In the genomic region with DNA sequence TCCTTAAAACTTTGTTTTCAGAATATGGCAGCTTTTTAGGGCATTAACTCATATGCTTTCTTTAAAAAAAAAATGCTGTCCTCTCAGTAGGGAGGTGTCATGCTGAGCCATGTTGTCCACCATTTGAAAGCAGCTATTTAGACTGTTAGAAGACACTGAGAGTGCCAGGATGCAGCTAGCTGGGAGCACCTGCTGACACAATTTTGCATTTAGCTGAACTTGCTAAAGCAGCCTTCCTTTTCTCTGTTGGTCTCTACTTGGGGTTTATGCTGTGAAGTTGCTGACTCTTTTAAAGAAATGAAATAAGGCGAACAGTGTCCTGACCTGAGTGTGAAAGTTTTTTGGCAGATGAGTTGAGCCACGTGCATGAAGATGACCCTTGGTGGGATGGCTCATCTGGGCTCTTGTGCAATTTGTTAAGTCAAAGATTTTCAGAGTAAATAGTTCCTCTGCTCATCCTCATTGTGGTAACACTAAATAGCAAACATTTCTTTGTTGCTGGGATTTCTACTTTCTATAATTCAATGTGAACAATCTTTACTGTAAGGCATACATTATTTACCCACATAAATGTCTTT, we compare ENCODE assay signal across 12 cellular contexts.
A peak's percentile ranks its signal among the peaks of the same experiment; 100 is the strongest.
DNase-seq lines count a peak whose midpoint lies in the region; TF ChIP-seq lines count a peak whose summit lies in the region.
"Had no signal": no experiment of that assay in that cellular context is flagged by ENCODE, and none has a peak within 500 bp of the region (broad histone marks: within the 10 kb centered on the region; RNA-seq: fewer than 3 reads in every experiment).

No MANE protein-coding gene starts in this region.

- H3K4me1 Mint-ChIP-seq in activated T-helper 1 cell treated with anti-CD3 and anti-CD28 coated beads, Interleukin-12 subunit alpha, Interleukin-12 subunit beta, Interleukin-2, Interleukin-4 antibody, amounts not matched to agents 30 ng/mL and 10 ng/mL and 1 ng/mL, durations not matched to agents 14 hours and 24 hours and 36 hours (ENCODE audit: low read depth) = no peaks in the 10 kb centered on the region

- TF ChIP-seq CTCF in KMS-11 (conservative IDR thresholded peaks at IDR 0.05; ENCODE audit: low read depth, low read length) = no peak
- no peak for TF ChIP-seq CTCF in astrocyte of the spinal cord (IDR thresholded peaks at IDR 0.05; ENCODE audit: low read depth, low read length)
- no peak for TF ChIP-seq CTCF in breast epithelium (IDR thresholded peaks at IDR 0.05)
- no peak for TF ChIP-seq CTCF in hepatocyte (IDR thresholded peaks at IDR 0.05; ENCODE audit: poor library complexity)
- TF ChIP-seq CTCF in smooth muscle cell (IDR thresholded peaks at IDR 0.05; ENCODE audit: borderline replicate concordance, insufficient read depth, poor library complexity, severe bottlenecking) = no peak

- in situ Hi-C loops in astrocyte of the spinal cord (cut with HindIII; ENCODE audit: low sequenced_read_pairs) = no loop called here

- no peaks in the 10 kb centered on the region for H3K9me2 ChIP-seq in hepatocyte (replicated peaks; ENCODE audit: insufficient read depth)
- H3K9me2 ChIP-seq: SK-N-SH had no signal

- no peak overlapping the region for H3K27ac Mint-ChIP-seq in activated T-helper 1 cell treated with anti-CD3 and anti-CD28 coated beads, Interleukin-12 subunit alpha, Interleukin-12 subunit beta, Interleukin-2, Interleukin-4 antibody, amounts not matched to agents 30 ng/mL and 10 ng/mL and 1 ng/mL, durations not matched to agents 14 hours and 24 hours and 36 hours

- H3K9ac ChIP-seq in KMS-11 (peak overlapping the region; percentile 17; the same call in 1 of the 2 replicates), smooth muscle cell (ENCODE audit: low read depth) (no peak overlapping the region)
- H3K9ac ChIP-seq: SK-N-SH had no signal

- 71% methylated on average over 2 of the region's 2 CpGs for WGBS in hepatocyte (ENCODE audit: low lambda C conversion rate, missing lambda C conversion rate)
- WGBS in smooth muscle cell (ENCODE audit: low lambda C conversion rate) = 66% methylated on average over 2 of the region's 2 CpGs

- H3F3A ChIP-seq in smooth muscle cell (ENCODE audit: low read depth) = no peaks in the 10 kb centered on the region

- no peak overlapping the region for H3K4me3 Mint-ChIP-seq in activated T-helper 1 cell treated with anti-CD3 and anti-CD28 coated beads, Interleukin-12 subunit alpha, Interleukin-12 subunit beta, Interleukin-2, Interleukin-4 antibody, amounts not matched to agents 30 ng/mL and 10 ng/mL and 1 ng/mL, durations not matched to agents 14 hours and 24 hours and 36 hours

- H3K4me3 ChIP-seq in KMS-11 (IDR thresholded peaks at IDR 0.05; ENCODE audit: insufficient read depth, low read depth, low read length) (no peak overlapping the region), astrocyte of the spinal cord (ENCODE audit: low read depth, low read length) (no peak overlapping the region), breast epithelium (no peak overlapping the region), hepatocyte (no peak overlapping the region), smooth muscle cell (no peak overlapping the region)

- H3K36me3 Mint-ChIP-seq in activated T-helper 1 cell treated with anti-CD3 and anti-CD28 coated beads, Interleukin-12 subunit alpha, Interleukin-12 subunit beta, Interleukin-2, Interleukin-4 antibody, amounts not matched to agents 30 ng/mL and 10 ng/mL and 1 ng/mL, durations not matched to agents 14 hours and 24 hours and 36 hours (ENCODE audit: low read depth) = no peaks in the 10 kb centered on the region

- no peaks in the 10 kb centered on the region for H3K27me3 ChIP-seq in KMS-11 (ENCODE audit: insufficient read depth, low read depth)
- H3K27me3 ChIP-seq in breast epithelium = no peaks in the 10 kb centered on the region
- no peaks in the 10 kb centered on the region for H3K27me3 ChIP-seq in hepatocyte
- H3K27me3 ChIP-seq in smooth muscle cell (ENCODE audit: low read depth) = no peaks in the 10 kb centered on the region

- TF ChIP-seq POLR2A in breast epithelium (IDR thresholded peaks at IDR 0.05) = no peak

- H3K4me1 ChIP-seq in KMS-11 (ENCODE audit: low read depth, poor library complexity, severe bottlenecking) (peaks cover 24% of the 10 kb centered on the region), breast epithelium (no peaks in the 10 kb centered on the region), hepatocyte (ENCODE audit: insufficient read depth) (peaks cover 10% of the 10 kb centered on the region), smooth muscle cell (ENCODE audit: low read depth) (peaks cover 3% of the 10 kb centered on the region)

- H3K9me3 ChIP-seq in breast epithelium (no peaks in the 10 kb centered on the region), hepatocyte (ENCODE audit: low read depth) (no peaks in the 10 kb centered on the region), smooth muscle cell (replicated peaks; ENCODE audit: low read depth) (no peaks in the 10 kb centered on the region)
- H3K9me3 ChIP-seq: SK-N-SH had no signal

- intact Hi-C loops in activated T-helper 1 cell treated with anti-CD3 and anti-CD28 coated beads, Interleukin-12 subunit alpha, Interleukin-12 subunit beta, Interleukin-2, Interleukin-4 antibody, amounts not matched to agents 30 ng/mL and 10 ng/mL and 1 ng/mL, durations not matched to agents 14 hours and 24 hours and 36 hours (cut with micrococcal nuclease) = no loop called here
- intact Hi-C loops in breast epithelium (cut with DNase I; ENCODE audit: low total_unique reads) = no loop called here

- H3K36me3 ChIP-seq in KMS-11 (ENCODE audit: insufficient read depth) (no peaks in the 10 kb centered on the region), breast epithelium (no peaks in the 10 kb centered on the region), hepatocyte (replicated peaks; ENCODE audit: insufficient read depth, low read depth) (no peaks in the 10 kb centered on the region), smooth muscle cell (ENCODE audit: low read depth) (no peaks in the 10 kb centered on the region)

- no peaks in the 10 kb centered on the region for H3K9me3 Mint-ChIP-seq in activated T-helper 1 cell treated with anti-CD3 and anti-CD28 coated beads, Interleukin-12 subunit alpha, Interleukin-12 subunit beta, Interleukin-2, Interleukin-4 antibody, amounts not matched to agents 30 ng/mL and 10 ng/mL and 1 ng/mL, durations not matched to agents 14 hours and 24 hours and 36 hours

- no peaks in the 10 kb centered on the region for H4K20me1 ChIP-seq in KMS-11 (ENCODE audit: insufficient read depth)
- H4K20me1 ChIP-seq in hepatocyte (ENCODE audit: insufficient read depth, poor library complexity, severe bottlenecking) = no peaks in the 10 kb centered on the region
- no peaks in the 10 kb centered on the region for H4K20me1 ChIP-seq in smooth muscle cell (ENCODE audit: low read depth)

- H2AFZ ChIP-seq in KMS-11 (ENCODE audit: low read depth) = peak overlapping the region; percentile 30; the same call in 1 of the 2 replicates
- H2AFZ ChIP-seq in hepatocyte = no peak overlapping the region
- no peak overlapping the region for H2AFZ ChIP-seq in smooth muscle cell (ENCODE audit: low read depth)

- H3K79me2 ChIP-seq in KMS-11 (ENCODE audit: insufficient read depth, low read depth) = no peaks in the 10 kb centered on the region
- no peaks in the 10 kb centered on the region for H3K79me2 ChIP-seq in hepatocyte
- H3K79me2 ChIP-seq in smooth muscle cell (ENCODE audit: low read depth) = no peaks in the 10 kb centered on the region

- H3K27me3 Mint-ChIP-seq in activated T-helper 1 cell treated with anti-CD3 and anti-CD28 coated beads, Interleukin-12 subunit alpha, Interleukin-12 subunit beta, Interleukin-2, Interleukin-4 antibody, amounts not matched to agents 30 ng/mL and 10 ng/mL and 1 ng/mL, durations not matched to agents 14 hours and 24 hours and 36 hours (ENCODE audit: insufficient read depth) = no peaks in the 10 kb centered on the region

- H3K27ac ChIP-seq in KMS-11 = peak overlapping the region; percentile 56
- H3K27ac ChIP-seq in breast epithelium = no peak overlapping the region
- H3K27ac ChIP-seq in hepatocyte = no peak overlapping the region
- no peak overlapping the region for H3K27ac ChIP-seq in smooth muscle cell (ENCODE audit: low read depth)

- DNase-seq in AG20443 (ENCODE audit: low spot score) = peak; percentile 12
- DNase-seq in astrocyte of the spinal cord (ENCODE audit: low read depth, low spot score) = peak; percentile 8
- peak; percentile 69 for DNase-seq in iris pigment epithelial cell (ENCODE audit: low read depth)
- no peak for DNase-seq in activated T-helper 1 cell treated with anti-CD3 and anti-CD28 coated beads, Interleukin-12 subunit alpha, Interleukin-12 subunit beta, Interleukin-2, Interleukin-4 antibody, amounts not matched to agents 30 ng/mL and 10 ng/mL and 1 ng/mL, durations not matched to agents 14 hours and 24 hours and 36 hours (ENCODE audit: low spot score)
- no peak for DNase-seq in breast epithelium (ENCODE audit: low spot score in 2 of 2)
- no peak for DNase-seq in hepatocyte (ENCODE audit: low spot score)
- no peak for DNase-seq in smooth muscle cell (lab: John Stamatoyannopoulos, UW; ENCODE audit: unreplicated experiment)
- DNase-seq: activated gamma-delta T cell, AML-193, OCI-M1, SK-N-SH had no signal

- H3K4me2 ChIP-seq in KMS-11 (peak overlapping the region; percentile 56), hepatocyte (no peak overlapping the region), smooth muscle cell (no peak overlapping the region)
- H3K4me2 ChIP-seq: SK-N-SH had no signal

Comparison
In these comparisons a context has a peak if more than half of its experiments do, and no peak if none do; other contexts are left out.
1. DNase-seq: peak in AG20443 (single experiment), astrocyte of the spinal cord (single experiment) and iris pigment epithelial cell (single experiment); none in activated T-helper 1 cell treated with anti-CD3 and anti-CD28 coated beads, Interleukin-12 subunit alpha, Interleukin-12 subunit beta, Interleukin-2, Interleukin-4 antibody, amounts not matched to agents 30 ng/mL and 10 ng/mL and 1 ng/mL, durations not matched to agents 14 hours and 24 hours and 36 hours (single experiment), breast epithelium (0 of 2), hepatocyte (single experiment) and smooth muscle cell (single experiment).